ENCODE assay signal across 1 cellular context in genomic region chr3:128681277-128681829, GRCh38.
A peak's percentile ranks its signal among the peaks of the same experiment; 100 is the strongest.
TF ChIP-seq lines count a peak whose summit lies in the region.

No MANE protein-coding gene starts in this region.

TF ChIP-seq in GM12878, 131 proteins besides CTCF, POLR2A, EP300 and RAD21 (continued from another document):
- no peak for TF ChIP-seq SMAD1 (IDR thresholded peaks at IDR 0.05; ENCODE audit: low read depth, partially characterized antibody)
- no peak for TF ChIP-seq ZSCAN29 (IDR thresholded peaks at IDR 0.05)
- TF ChIP-seq CHD4 (IDR thresholded peaks at IDR 0.05), result no peak
- TF ChIP-seq ZNF274 (IDR thresholded peaks at IDR 0.05; ENCODE audit: insufficient read depth, insufficient read length), result no peak
- no peak for TF ChIP-seq TCF3 (IDR thresholded peaks at IDR 0.05; ENCODE audit: borderline replicate concordance, insufficient read depth, low read depth, low read length)
- no peak for TF ChIP-seq MEF2B (IDR thresholded peaks at IDR 0.05; ENCODE audit: partially characterized antibody, poor library complexity, severe bottlenecking)
- TF ChIP-seq SUZ12 (IDR thresholded peaks at IDR 0.05; ENCODE audit: unreplicated experiment), result no peak
- TF ChIP-seq GABPA (IDR thresholded peaks at IDR 0.05; ENCODE audit: low read depth), result no peak
- no peak for TF ChIP-seq HSF1 (IDR thresholded peaks at IDR 0.05; ENCODE audit: low read depth, low read length)
- TF ChIP-seq BACH1 (IDR thresholded peaks at IDR 0.05; ENCODE audit: borderline replicate concordance), result 0 out of 2 replicates have a peak, but pooled peaks have one; percentile 3
- TF ChIP-seq LARP7 (IDR thresholded peaks at IDR 0.05), result no peak
- no peak for TF ChIP-seq KAT2A (conservative IDR thresholded peaks at IDR 0.05; ENCODE audit: control insufficient read depth, low read depth, low read length)
- no peak for TF ChIP-seq FOXK2 (IDR thresholded peaks at IDR 0.05)
- TF ChIP-seq, protein P1, sequence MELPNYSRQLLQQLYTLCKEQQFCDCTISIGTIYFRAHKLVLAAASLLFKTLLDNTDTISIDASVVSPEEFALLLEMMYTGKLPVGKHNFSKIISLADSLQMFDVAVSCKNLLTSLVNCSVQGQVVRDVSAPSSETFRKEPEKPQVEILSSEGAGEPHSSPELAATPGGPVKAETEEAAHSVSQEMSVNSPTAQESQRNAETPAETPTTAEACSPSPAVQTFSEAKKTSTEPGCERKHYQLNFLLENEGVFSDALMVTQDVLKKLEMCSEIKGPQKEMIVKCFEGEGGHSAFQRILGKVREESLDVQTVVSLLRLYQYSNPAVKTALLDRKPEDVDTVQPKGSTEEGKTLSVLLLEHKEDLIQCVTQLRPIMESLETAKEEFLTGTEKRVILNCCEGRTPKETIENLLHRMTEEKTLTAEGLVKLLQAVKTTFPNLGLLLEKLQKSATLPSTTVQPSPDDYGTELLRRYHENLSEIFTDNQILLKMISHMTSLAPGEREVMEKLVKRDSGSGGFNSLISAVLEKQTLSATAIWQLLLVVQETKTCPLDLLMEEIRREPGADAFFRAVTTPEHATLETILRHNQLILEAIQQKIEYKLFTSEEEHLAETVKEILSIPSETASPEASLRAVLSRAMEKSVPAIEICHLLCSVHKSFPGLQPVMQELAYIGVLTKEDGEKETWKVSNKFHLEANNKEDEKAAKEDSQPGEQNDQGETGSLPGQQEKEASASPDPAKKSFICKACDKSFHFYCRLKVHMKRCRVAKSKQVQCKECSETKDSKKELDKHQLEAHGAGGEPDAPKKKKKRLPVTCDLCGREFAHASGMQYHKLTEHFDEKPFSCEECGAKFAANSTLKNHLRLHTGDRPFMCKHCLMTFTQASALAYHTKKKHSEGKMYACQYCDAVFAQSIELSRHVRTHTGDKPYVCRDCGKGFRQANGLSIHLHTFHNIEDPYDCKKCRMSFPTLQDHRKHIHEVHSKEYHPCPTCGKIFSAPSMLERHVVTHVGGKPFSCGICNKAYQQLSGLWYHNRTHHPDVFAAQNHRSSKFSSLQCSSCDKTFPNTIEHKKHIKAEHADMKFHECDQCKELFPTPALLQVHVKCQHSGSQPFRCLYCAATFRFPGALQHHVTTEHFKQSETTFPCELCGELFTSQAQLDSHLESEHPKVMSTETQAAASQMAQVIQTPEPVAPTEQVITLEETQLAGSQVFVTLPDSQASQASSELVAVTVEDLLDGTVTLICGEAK (IDR thresholded peaks at IDR 0.05; ENCODE audit: borderline replicate concordance), result peak; percentile 55; the same call in 1 of the 2 replicates
- TF ChIP-seq ESRRA (IDR thresholded peaks at IDR 0.05; ENCODE audit: low read length), result no peak
- no peak for TF ChIP-seq BMI1 (IDR thresholded peaks at IDR 0.05; ENCODE audit: borderline replicate concordance)
- no peak for TF ChIP-seq EED (IDR thresholded peaks at IDR 0.05; ENCODE audit: low read depth)
- TF ChIP-seq, protein P2, sequence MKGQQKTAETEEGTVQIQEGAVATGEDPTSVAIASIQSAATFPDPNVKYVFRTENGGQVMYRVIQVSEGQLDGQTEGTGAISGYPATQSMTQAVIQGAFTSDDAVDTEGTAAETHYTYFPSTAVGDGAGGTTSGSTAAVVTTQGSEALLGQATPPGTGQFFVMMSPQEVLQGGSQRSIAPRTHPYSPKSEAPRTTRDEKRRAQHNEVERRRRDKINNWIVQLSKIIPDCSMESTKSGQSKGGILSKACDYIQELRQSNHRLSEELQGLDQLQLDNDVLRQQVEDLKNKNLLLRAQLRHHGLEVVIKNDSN (IDR thresholded peaks at IDR 0.05; ENCODE audit: borderline replicate concordance, extremely low read length, insufficient read depth, low read depth, low read length), result no peak
- TF ChIP-seq FOXM1 (IDR thresholded peaks at IDR 0.05; ENCODE audit: low read depth, low read length), result no peak
- TF ChIP-seq HDGF (IDR thresholded peaks at IDR 0.05), result no peak
- TF ChIP-seq GATAD2B (conservative IDR thresholded peaks at IDR 0.05; ENCODE audit: low read depth), result 0 out of 2 replicates have a peak, but pooled peaks have one; percentile 30
- TF ChIP-seq IKZF1 (conservative IDR thresholded peaks at IDR 0.05), result no peak; the same call in 1 of the 2 replicates
- TF ChIP-seq JUND (IDR thresholded peaks at IDR 0.05; ENCODE audit: low read depth, low read length), result no peak
- TF ChIP-seq SPI1 (IDR thresholded peaks at IDR 0.05; ENCODE audit: borderline replicate concordance, insufficient read depth, low read depth, low read length), result 0 out of 2 replicates have a peak, but pooled peaks have one; percentile 12
- TF ChIP-seq, protein P3, sequence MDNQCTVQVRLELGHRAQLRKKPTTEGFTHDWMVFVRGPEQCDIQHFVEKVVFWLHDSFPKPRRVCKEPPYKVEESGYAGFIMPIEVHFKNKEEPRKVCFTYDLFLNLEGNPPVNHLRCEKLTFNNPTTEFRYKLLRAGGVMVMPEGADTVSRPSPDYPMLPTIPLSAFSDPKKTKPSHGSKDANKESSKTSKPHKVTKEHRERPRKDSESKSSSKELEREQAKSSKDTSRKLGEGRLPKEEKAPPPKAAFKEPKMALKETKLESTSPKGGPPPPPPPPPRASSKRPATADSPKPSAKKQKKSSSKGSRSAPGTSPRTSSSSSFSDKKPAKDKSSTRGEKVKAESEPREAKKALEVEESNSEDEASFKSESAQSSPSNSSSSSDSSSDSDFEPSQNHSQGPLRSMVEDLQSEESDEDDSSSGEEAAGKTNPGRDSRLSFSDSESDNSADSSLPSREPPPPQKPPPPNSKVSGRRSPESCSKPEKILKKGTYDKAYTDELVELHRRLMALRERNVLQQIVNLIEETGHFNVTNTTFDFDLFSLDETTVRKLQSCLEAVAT (IDR thresholded peaks at IDR 0.05), result peak; percentile 98
- TF ChIP-seq ZNF24 (IDR thresholded peaks at IDR 0.05), result no peak
- no peak for TF ChIP-seq IRF4 (IDR thresholded peaks at IDR 0.05; ENCODE audit: low read depth, low read length)
- peak; percentile 75; the same call in 1 of the 2 replicates for TF ChIP-seq ZBTB33 (IDR thresholded peaks at IDR 0.05)
